ENCODE assay signal across 19 cellular contexts in the genomic region with DNA sequence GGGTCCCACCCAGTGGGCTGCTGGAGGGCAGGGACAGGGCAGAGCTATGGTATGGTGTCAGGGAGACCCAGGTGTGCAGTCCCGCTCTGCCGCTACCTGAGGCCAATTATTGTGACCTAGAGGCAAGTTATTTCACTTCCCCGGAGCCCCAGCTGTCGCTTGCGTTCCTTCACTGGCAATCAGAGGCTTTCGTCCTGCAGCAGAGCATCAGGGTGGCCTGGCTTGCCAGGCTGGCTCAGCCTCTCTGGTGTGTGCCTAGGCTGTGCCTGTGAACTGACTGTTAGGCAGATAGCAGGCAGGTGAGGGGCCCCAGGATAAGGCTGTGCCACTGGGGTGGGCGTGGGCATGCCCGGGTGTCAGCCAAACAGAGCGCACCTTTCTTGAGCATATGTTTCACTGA. TPM values are rescaled to one million over a fixed set of nuclear protein-coding genes. Genes with fewer than 3 reads are reported as not detected.
"Had no signal": no experiment of that assay in that cellular context is flagged by ENCODE, and none has a peak within 500 bp of the region (broad histone marks: within the 10 kb centered on the region; RNA-seq: fewer than 3 reads in every experiment).

No MANE protein-coding gene starts in this region.

- H3K27me3 ChIP-seq: foreskin keratinocyte, tibial nerve had no signal

- H3K9me3 ChIP-seq: esophagus muscularis mucosa, tibial nerve had no signal

- H3K4me1 ChIP-seq: foreskin keratinocyte had no signal

- H3K4me3 ChIP-seq: esophagus muscularis mucosa, tibial nerve had no signal

- FAIRE-seq: islet of Langerhans, small intestine had no signal

- DNase-seq: activated CD4-positive, alpha-beta T cell treated with anti-CD3 and anti-CD28 coated beads for 4 hours; activated CD4-positive, alpha-beta T cell treated with anti-CD3 and anti-CD28 coated beads, Interleukin-2, amount 50 U/mL, for 48 hours; activated CD8-positive, alpha-beta memory T cell treated with anti-CD3 and anti-CD28 coated beads for 24 hours; activated gamma-delta T cell treated with Interleukin-2 at 50 U/mL for 16 hours; activated naive CD4-positive, alpha-beta T cell treated with anti-CD3 and anti-CD28 coated beads, Interleukin-2, amount 50 U/mL, for 16 hours; amniotic stem cell; central memory CD4-positive, alpha-beta T cell; foreskin keratinocyte; left cardiac atrium; naive thymus-derived CD4-positive, alpha-beta T cell; nucleus accumbens; stimulated activated CD4-positive, alpha-beta T cell treated with anti-CD3 and anti-CD28 coated beads, Interleukin-2, amount 100 ng/mL, for 24 hours; stimulated activated naive CD4-positive, alpha-beta T cell; T-helper 1 cell had no signal

- H3K27ac ChIP-seq: esophagus muscularis mucosa, foreskin keratinocyte, tibial nerve had no signal

- H3K36me3 ChIP-seq: esophagus muscularis mucosa, tibial nerve had no signal

- ATAC-seq: foreskin keratinocyte; left cardiac atrium; naive thymus-derived CD4-positive, alpha-beta T cell; sciatic nerve had no signal

RNA-seq across cellular contexts. Expression of a gene that starts 48.9 kb away (rescaled TPM):
- polyA plus RNA-seq: naive thymus-derived CD4-positive, alpha-beta T cell had no signal
